In the genomic region with DNA sequence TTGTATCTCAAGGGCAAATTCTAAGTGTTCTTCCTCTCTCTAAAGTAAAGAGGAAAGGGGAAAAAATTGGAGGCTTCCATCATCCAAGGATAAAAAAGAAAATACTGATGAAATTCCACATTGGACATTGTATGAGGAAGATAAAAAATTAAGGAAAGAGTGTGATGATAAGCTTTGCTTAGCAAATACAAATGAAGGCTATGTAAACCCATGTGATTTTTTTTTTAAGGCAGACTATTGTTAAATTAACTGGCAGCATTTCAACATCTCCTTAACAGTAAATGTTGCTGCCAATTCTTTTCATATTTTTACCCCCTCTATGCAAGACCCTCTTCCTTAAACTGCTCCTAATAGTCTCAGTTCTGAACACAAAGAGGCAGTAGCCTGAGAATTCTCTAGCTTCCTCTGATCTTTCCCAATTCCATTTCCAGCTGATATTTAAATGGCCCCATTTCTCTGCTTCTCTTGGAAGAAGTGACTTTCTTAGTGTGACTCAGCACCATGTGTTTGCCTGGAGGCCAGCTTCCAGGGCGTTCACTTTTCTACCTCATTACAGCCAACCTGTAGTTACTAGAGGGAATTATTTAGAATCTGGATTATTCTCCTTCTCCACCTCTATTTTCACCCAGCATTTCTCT, we compare ENCODE assay signal across 1 cellular context.
TF ChIP-seq lines count a peak whose summit lies in the region.

No MANE protein-coding gene starts in this region.

TF ChIP-seq in liver, 16 proteins besides CTCF, POLR2A, EP300 and RAD21 (continued from another document):
- TF ChIP-seq GABPA (IDR thresholded peaks at IDR 0.05 in 1 of 2, conservative IDR thresholded peaks at IDR 0.05 in 1 of 2) (no peak), FOXA2 (IDR thresholded peaks at IDR 0.05) (no peak), YY1 (IDR thresholded peaks at IDR 0.05) (peak; percentile 50), TAF1 (conservative IDR thresholded peaks at IDR 0.05) (no peak), FOXA1 (IDR thresholded peaks at IDR 0.05) (no peak), NR2F2 (IDR thresholded peaks at IDR 0.05) (no peak), JUND (IDR thresholded peaks at IDR 0.05) (peak in 1 of 2 donors; percentile 66), RXRA (IDR thresholded peaks at IDR 0.05) (no peak), HNF4A (conservative IDR thresholded peaks at IDR 0.05) (no peak)
- TF ChIP-seq, protein P1, sequence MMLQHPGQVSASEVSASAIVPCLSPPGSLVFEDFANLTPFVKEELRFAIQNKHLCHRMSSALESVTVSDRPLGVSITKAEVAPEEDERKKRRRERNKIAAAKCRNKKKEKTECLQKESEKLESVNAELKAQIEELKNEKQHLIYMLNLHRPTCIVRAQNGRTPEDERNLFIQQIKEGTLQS (IDR thresholded peaks at IDR 0.05), result no peak
